In genomic region chr21:46297311-46298082, GRCh38 we compare ENCODE assay signal across 9 cellular contexts. TPM values are rescaled to one million over a fixed set of nuclear protein-coding genes. Genes with fewer than 3 reads are reported as not detected.
DNase-seq lines count a peak whose midpoint lies in the region; ATAC-seq lines count a peak whose summit lies in the region.
"Had no signal": no experiment of that assay in that cellular context is flagged by ENCODE, and none has a peak within 500 bp of the region (broad histone marks: within the 10 kb centered on the region; RNA-seq: fewer than 3 reads in every experiment).

No MANE protein-coding gene starts in this region.

- H3K36me3 Mint-ChIP-seq in activated naive CD8-positive, alpha-beta T cell treated with anti-CD3 and anti-CD28 coated beads for 36 hours, result peaks cover 21% of the 10 kb centered on the region

- H2AFZ ChIP-seq in GM23248, result peak overlapping the region; percentile 76

- no peaks in the 10 kb centered on the region for H4K20me1 ChIP-seq in GM23248 (ENCODE audit: insufficient read depth)

- H3K4me1 ChIP-seq in GM23248 (ENCODE audit: insufficient read depth), result peaks cover 21% of the 10 kb centered on the region
- H3K4me1 ChIP-seq in iPS-15b (ENCODE audit: control insufficient read depth, insufficient read depth, low read length), result peaks cover 3% of the 10 kb centered on the region
- peaks cover 7 to 14% (median 12%) of the 10 kb centered on the region in 3 donors for H3K4me1 ChIP-seq in skeletal muscle tissue (ENCODE audit: control insufficient read depth in 3 of 3, insufficient read depth in 3 of 3, low read length in 3 of 3)

- H3K9me2 ChIP-seq in GM23248 (ENCODE audit: insufficient read depth), result no peaks in the 10 kb centered on the region

- ATAC-seq in GM18858 (IDR thresholded peaks at IDR 0.05; ENCODE audit: unreplicated experiment), result no peak
- no peak for ATAC-seq in HG03097 (IDR thresholded peaks at IDR 0.05; ENCODE audit: low FRiP score, unreplicated experiment)

- no peaks in the 10 kb centered on the region for H3K27me3 ChIP-seq in GM23248 (replicated peaks; ENCODE audit: insufficient read depth)
- no peaks in the 10 kb centered on the region for H3K27me3 ChIP-seq in iPS-15b (ENCODE audit: control insufficient read depth, insufficient read depth, low read length)
- H3K27me3 ChIP-seq in skeletal muscle tissue (ENCODE audit: control insufficient read depth in 3 of 3, insufficient read depth in 3 of 3, low read length in 3 of 3), result peaks cover 5 to 19% (median 9%) of the 10 kb centered on the region in 3 donors
- H3K27me3 ChIP-seq: SJSA1 had no signal

- H3K4me3 ChIP-seq in GM23248 (peak overlapping the region; percentile 41), iPS-15b (ENCODE audit: low read depth, low read length) (peak overlapping the region; percentile 48), skeletal muscle tissue (ENCODE audit: low read length in 3 of 3) (peak overlapping the region; percentile 51 to 68 (median 60))
- H3K4me3 ChIP-seq: SJSA1 had no signal

- H3K4me1 Mint-ChIP-seq in activated naive CD8-positive, alpha-beta T cell treated with anti-CD3 and anti-CD28 coated beads for 36 hours, result peaks cover 3% of the 10 kb centered on the region

- 9 to 11% methylated on average over 70 to 77 of the region's 77 CpGs for WGBS in GM23248 (ENCODE audit: low coverage in 1 of 2, low lambda C conversion rate in 2 of 2, missing lambda C conversion rate in 2 of 2), 2 experiments

- DNase-seq in GM23248, result peak; percentile 60
- DNase-seq in activated naive CD8-positive, alpha-beta T cell treated with anti-CD3 and anti-CD28 coated beads for 36 hours, result peak; percentile 16
- DNase-seq in Kasumi-1 (lab: John Stamatoyannopoulos, UW), result no peak
- no peak for DNase-seq in cerebellar cortex (ENCODE audit: low spot score)

- H3K27ac ChIP-seq in GM23248 (no peak overlapping the region), skeletal muscle tissue (ENCODE audit: low read depth, low read length) (peak overlapping the region; percentile 36)
- H3K27ac ChIP-seq: SJSA1 had no signal

- H3K9ac ChIP-seq in GM23248, result peak overlapping the region; percentile 45
- H3K9ac ChIP-seq in iPS-15b (ENCODE audit: low read depth, low read length), result peak overlapping the region; percentile 71
- H3K9ac ChIP-seq in skeletal muscle tissue (ENCODE audit: low read depth in 1 of 3, low read length in 3 of 3), result peak overlapping the region; percentile 56 to 74 (median 61)

- no peaks in the 10 kb centered on the region for H3F3A ChIP-seq in GM23248 (ENCODE audit: insufficient read depth)

- H3K79me2 ChIP-seq in GM23248 (ENCODE audit: insufficient read depth), result no peaks in the 10 kb centered on the region

- H3K9me3 Mint-ChIP-seq in activated naive CD8-positive, alpha-beta T cell treated with anti-CD3 and anti-CD28 coated beads for 36 hours, result no peaks in the 10 kb centered on the region

- H3K4me3 Mint-ChIP-seq in activated naive CD8-positive, alpha-beta T cell treated with anti-CD3 and anti-CD28 coated beads for 36 hours, result peak overlapping the region; percentile 64

- H3K27me3 Mint-ChIP-seq in activated naive CD8-positive, alpha-beta T cell treated with anti-CD3 and anti-CD28 coated beads for 36 hours, result peaks cover 10% of the 10 kb centered on the region

- no peaks in the 10 kb centered on the region for H3K36me3 ChIP-seq in GM23248 (ENCODE audit: low read depth)
- peaks cover 13% of the 10 kb centered on the region for H3K36me3 ChIP-seq in iPS-15b (ENCODE audit: control insufficient read depth, insufficient read depth, low read length)
- H3K36me3 ChIP-seq in skeletal muscle tissue (ENCODE audit: control insufficient read depth in 3 of 3, insufficient read depth in 3 of 3, low read length in 3 of 3), result peaks cover 2 to 5% (median 3%) of the 10 kb centered on the region in 3 donors

- H3K27ac Mint-ChIP-seq in activated naive CD8-positive, alpha-beta T cell treated with anti-CD3 and anti-CD28 coated beads for 36 hours, result no peak overlapping the region

- H3K9me3 ChIP-seq in GM23248 (ENCODE audit: low read depth) (no peaks in the 10 kb centered on the region), iPS-15b (ENCODE audit: control insufficient read depth, insufficient read depth, low read length) (no peaks in the 10 kb centered on the region), skeletal muscle tissue (ENCODE audit: control insufficient read depth in 3 of 3, low read length in 3 of 3) (no peaks in the 10 kb centered on the region)
- H3K9me3 ChIP-seq: SJSA1 had no signal

- in situ Hi-C loops in GM23248 (cut with MboI), result no loop called here

- H3K4me2 ChIP-seq in GM23248 (ENCODE audit: unreplicated experiment), result peak overlapping the region; percentile 46

RNA-seq across cellular contexts. Expression of gene YBEY, which starts 11.4 kb away (rescaled TPM):
- total RNA-seq in GM23248 (2014; rRNA removed; shearing (Covaris generic)), result 16.4 and 21.2 TPM in 2 replicates
- 17.5 and 19.1 TPM in 2 replicates for polyA plus RNA-seq in GM23248 (2016; fragmentation: Nextera tagmentation; extraction: Ambion mirVana)
- 10 to 100 TPM; 12.1 to 14.3 TPM for total RNA-seq in activated naive CD8-positive, alpha-beta T cell treated with anti-CD3 and anti-CD28 coated beads for 36 hours
- 32.9 TPM for total RNA-seq in skeletal muscle tissue

RNA-seq across cellular contexts. Expression of gene MCM3AP, which starts 12.1 kb away (rescaled TPM):
- total RNA-seq in GM23248 (2014; rRNA removed; shearing (Covaris generic)), result 56.1 and 64.1 TPM in 2 replicates
- polyA plus RNA-seq in GM23248 (2016; fragmentation: Nextera tagmentation; extraction: Ambion mirVana), result 30.9 and 32.7 TPM in 2 replicates
- 100 to 1,000 TPM; 112 to 117 TPM for total RNA-seq in activated naive CD8-positive, alpha-beta T cell treated with anti-CD3 and anti-CD28 coated beads for 36 hours
- 237 TPM for total RNA-seq in skeletal muscle tissue

RNA-seq across cellular contexts. Expression of gene C21orf58, which starts 26.2 kb away (rescaled TPM):
- total RNA-seq in GM23248 (2014; rRNA removed; shearing (Covaris generic)), result 4.2 and 7.0 TPM in 2 replicates
- polyA plus RNA-seq in GM23248 (2016; fragmentation: Nextera tagmentation; extraction: Ambion mirVana), result 3.2 and 3.7 TPM in 2 replicates
- 10 to 100 TPM; 16.5 to 17.0 TPM for total RNA-seq in activated naive CD8-positive, alpha-beta T cell treated with anti-CD3 and anti-CD28 coated beads for 36 hours
- 3.1 TPM for total RNA-seq in skeletal muscle tissue

RNA-seq across cellular contexts. Expression of gene PCNT, which starts 26.5 kb away (rescaled TPM):
- total RNA-seq in GM23248 (2014; rRNA removed; shearing (Covaris generic)), result 14.9 and 26.7 TPM in 2 replicates
- polyA plus RNA-seq in GM23248 (2016; fragmentation: Nextera tagmentation; extraction: Ambion mirVana), result 21.8 and 23.8 TPM in 2 replicates
- total RNA-seq in activated naive CD8-positive, alpha-beta T cell treated with anti-CD3 and anti-CD28 coated beads for 36 hours, result 10 to 100 TPM; 49.4 to 53.4 TPM
- total RNA-seq in skeletal muscle tissue, result 42.8 TPM

Comparison
In these comparisons a context has a peak if more than half of its experiments do, and no peak if none do; other contexts are left out.
1. DNase-seq: peak in GM23248 (single experiment) and activated naive CD8-positive, alpha-beta T cell treated with anti-CD3 and anti-CD28 coated beads for 36 hours (single experiment); none in Kasumi-1 (0 of 2) and cerebellar cortex (single experiment).
2. Peak in every context shown above with its lines, with median percentiles within 50 percentile points of each other: H3K4me3 ChIP-seq and H3K9ac ChIP-seq.